9 cellular contexts compared by ENCODE assay signal in genomic region chr1:235093685-235094592, GRCh38. TPM values are rescaled to one million over a fixed set of nuclear protein-coding genes. Genes with fewer than 3 reads are reported as not detected.
DNase-seq lines count a peak whose midpoint lies in the region; ATAC-seq and TF ChIP-seq lines count a peak whose summit lies in the region.
"Had no signal": no experiment of that assay in that cellular context is flagged by ENCODE, and none has a peak within 500 bp of the region (broad histone marks: within the 10 kb centered on the region; RNA-seq: fewer than 3 reads in every experiment).

No MANE protein-coding gene starts in this region.

- DNase-seq in EH (ENCODE audit: low read depth) (peak; percentile 67), NCI-H524 (lab: John Stamatoyannopoulos, UW) (peak; percentile 55 to 78), choroid plexus epithelial cell (ENCODE audit: low read depth) (peak; percentile 75), left lung (peak; percentile 73 to 92)
- peak; percentile 76 to 78 for DNase-seq in activated CD4-positive, alpha-beta T cell treated with anti-CD3 and anti-CD28 coated beads for 24 hours (ENCODE audit: low read depth in 2 of 2)
- DNase-seq in stimulated activated CD4-positive, alpha-beta T cell treated with anti-CD3 and anti-CD28 coated beads, Interleukin-2, amount 100 ng/mL, for 24 hours, result peak; percentile 88 to 90

- H3K4me3 ChIP-seq in choroid plexus epithelial cell (ENCODE audit: low read depth, low read length) (peak overlapping the region; percentile 32), left lung (no peak overlapping the region)

- H3K27ac ChIP-seq in left lung, result no peak overlapping the region
- H3K27ac ChIP-seq: epithelial cell of prostate had no signal

- ATAC-seq in HG02763 (IDR thresholded peaks at IDR 0.05; ENCODE audit: unreplicated experiment) (peak; percentile 58), left lung (peak; percentile 95), GM21529 (IDR thresholded peaks at IDR 0.05; ENCODE audit: unreplicated experiment) (no peak)

- intact Hi-C loops in left lung (cut with DNase I), result loop anchor here in 1 of 2 donors (5.0 to 10.0 kb wide), 2 partner anchors 321 to 597 kb away; no protein-coding TSS in a partner anchor

- H3K27me3 ChIP-seq in left lung, result no peaks in the 10 kb centered on the region

- H3K4me1 ChIP-seq in left lung, result peaks cover 4 to 12% of the 10 kb centered on the region in 2 donors

- TF ChIP-seq CTCF in choroid plexus epithelial cell (conservative IDR thresholded peaks at IDR 0.05; ENCODE audit: low read depth, low read length), result peak; percentile 93
- peak; percentile 92 for TF ChIP-seq CTCF in left lung (IDR thresholded peaks at IDR 0.05)

- H3K9me3 ChIP-seq in left lung, result no peaks in the 10 kb centered on the region

- H3K36me3 ChIP-seq in left lung, result no peaks in the 10 kb centered on the region

RNA-seq across cellular contexts. Expression of gene TOMM20, which starts 34.7 kb away (rescaled TPM):
- total RNA-seq in left lung, result 10 to 100 TPM; 71.6 to 89.4 TPM
